17 cellular contexts compared by ENCODE assay signal in genomic region chr15:80773792-80774352, GRCh38. TPM values are rescaled to one million over a fixed set of nuclear protein-coding genes. Genes with fewer than 3 reads are reported as not detected.
DNase-seq lines count a peak whose midpoint lies in the region; ATAC-seq and TF ChIP-seq lines count a peak whose summit lies in the region.
"Had no signal": no experiment of that assay in that cellular context is flagged by ENCODE, and none has a peak within 500 bp of the region (broad histone marks: within the 10 kb centered on the region; RNA-seq: fewer than 3 reads in every experiment).

No MANE protein-coding gene starts in this region.

- no peaks in the 10 kb centered on the region for H3K27me3 ChIP-seq in RWPE2 (ENCODE audit: insufficient read depth, poor library complexity, severe bottlenecking)

- no peak overlapping the region for H3K4me3 ChIP-seq in HEK293 (ENCODE audit: low read depth, low read length)
- no peak overlapping the region for H3K4me3 ChIP-seq in RWPE2 (ENCODE audit: severe bottlenecking)
- H3K4me3 ChIP-seq: BLaER1, GM23338 had no signal

- no peaks in the 10 kb centered on the region for H3K27me3 Mint-ChIP-seq in osteocyte (ENCODE audit: unreplicated experiment)

- no peak overlapping the region for H3K4me3 Mint-ChIP-seq in osteocyte (ENCODE audit: unreplicated experiment)
- H3K4me3 Mint-ChIP-seq: CD14-positive monocyte; CD4-positive, alpha-beta memory T cell; GM23338; IgD-negative memory B cell had no signal

- no peak for TF ChIP-seq CTCF in HEK293 (tag by site-specific recombination; IDR thresholded peaks at IDR 0.05)
- no peak for TF ChIP-seq CTCF in RWPE2 (IDR thresholded peaks at IDR 0.05; ENCODE audit: poor library complexity, severe bottlenecking)
- no peak for TF ChIP-seq CTCF in osteocyte (IDR thresholded peaks at IDR 0.05)

- CTCF ChIA-PET in HEK293 (lab: Yijun Ruan, JAX), result interaction anchor here (0.5 to 3.9 kb wide), 8 partner anchors 95 to 1356 kb away, joined by 3 to 13 read pairs (median 3); no protein-coding TSS in a partner anchor

- POLR2A ChIA-PET in HEK293 (lab: Yijun Ruan, JAX), result no interaction called here

- DNase-seq in RWPE2 (ENCODE audit: low spot score) (peak; percentile 2), fibroblast of peridontal ligament (ENCODE audit: extremely low read depth) (peak; percentile 51), osteocyte (ENCODE audit: extremely low spot score, unreplicated experiment) (peak; percentile 4), NOMO-1 (lab: John Stamatoyannopoulos, UW; ENCODE audit: unreplicated experiment in 2 of 2) (no peak), MV-4-11 (lab: John Stamatoyannopoulos, UW) (no peak)
- DNase-seq in stimulated activated CD4-positive, alpha-beta T cell treated with anti-CD3 and anti-CD28 coated beads, Interleukin-4, amount 100 ng/mL, for 24 hours, result no peak
- DNase-seq: 8988T; CD4-positive, alpha-beta memory T cell; DMS153; GDM1; HCEC 1CT had no signal

- H3K9me3 Mint-ChIP-seq in osteocyte (ENCODE audit: unreplicated experiment), result peaks cover under 1% of the 10 kb centered on the region
- H3K9me3 Mint-ChIP-seq: CD4-positive, alpha-beta memory T cell; GM23338; IgD-negative memory B cell had no signal

- H3K4me1 ChIP-seq in HEK293 (ENCODE audit: control insufficient read depth, insufficient read depth, low read length) (peaks cover 18% of the 10 kb centered on the region), RWPE2 (ENCODE audit: insufficient read depth, poor library complexity, severe bottlenecking) (peaks cover 22% of the 10 kb centered on the region)
- H3K4me1 ChIP-seq: BLaER1 had no signal

- ATAC-seq in RWPE2 (ENCODE audit: low read depth), result no peak
- ATAC-seq: GM23338 had no signal

- H3K4me1 Mint-ChIP-seq in osteocyte (ENCODE audit: unreplicated experiment), result peaks cover 46% of the 10 kb centered on the region
- H3K4me1 Mint-ChIP-seq: IgD-negative memory B cell had no signal

- peak overlapping the region; percentile 0 for H3K27ac Mint-ChIP-seq in osteocyte (ENCODE audit: unreplicated experiment)
- H3K27ac Mint-ChIP-seq: CD14-positive monocyte; CD4-positive, alpha-beta memory T cell; GM23338; IgD-negative memory B cell had no signal

- H3K36me3 ChIP-seq in HEK293 (ENCODE audit: control insufficient read depth in 2 of 2, insufficient read depth in 1 of 2, low read length in 2 of 2), result no peaks in the 10 kb centered on the region
- no peaks in the 10 kb centered on the region for H3K36me3 ChIP-seq in RWPE2 (ENCODE audit: low read depth)
- H3K36me3 ChIP-seq: BLaER1 had no signal

- H3K9me3 ChIP-seq in HEK293 (ENCODE audit: control insufficient read depth, insufficient read depth, low read depth, low read length) (no peaks in the 10 kb centered on the region), RWPE2 (ENCODE audit: severe bottlenecking) (peaks cover 3% of the 10 kb centered on the region)

- no peaks in the 10 kb centered on the region for H3K36me3 Mint-ChIP-seq in osteocyte (ENCODE audit: unreplicated experiment)
- H3K36me3 Mint-ChIP-seq: CD4-positive, alpha-beta memory T cell; IgD-negative memory B cell had no signal

- no peak overlapping the region for H3K27ac ChIP-seq in HEK293 (ENCODE audit: extremely low read depth, low read depth, low read length)
- H3K27ac ChIP-seq in RWPE2 (ENCODE audit: poor library complexity, severe bottlenecking), result no peak overlapping the region
- H3K27ac ChIP-seq: BLaER1 had no signal

TF ChIP-seq in HEK293, 187 proteins besides CTCF, POLR2A, EP300 and RAD21 (continues in another document):
- no peak for TF ChIP-seq ZSCAN30 (tag by site-specific recombination; IDR thresholded peaks at IDR 0.05)
- 0 out of 2 replicates have a peak, but pooled peaks have one; percentile 48 for TF ChIP-seq KLF17 (tag by site-specific recombination; IDR thresholded peaks at IDR 0.05)
- 0 out of 2 replicates have a peak, but pooled peaks have one; percentile 32 for TF ChIP-seq ZNF561 (tag by site-specific recombination; IDR thresholded peaks at IDR 0.05; ENCODE audit: borderline replicate concordance)
- TF ChIP-seq WT1 (tag by site-specific recombination; IDR thresholded peaks at IDR 0.05), result peak; percentile 90
- TF ChIP-seq ZNF433 (tag by site-specific recombination; IDR thresholded peaks at IDR 0.05; ENCODE audit: low read depth), result no peak
- TF ChIP-seq IKZF3 (tag by site-specific recombination; IDR thresholded peaks at IDR 0.05), result peak; percentile 84
- TF ChIP-seq PRDM2 (tag by site-specific recombination; IDR thresholded peaks at IDR 0.05; ENCODE audit: borderline replicate concordance), result no peak
- TF ChIP-seq ZNF600 (tag by site-specific recombination; IDR thresholded peaks at IDR 0.05), result peak; percentile 58
- TF ChIP-seq GLIS1 (tag by site-specific recombination; IDR thresholded peaks at IDR 0.05), result peak; percentile 41; the same call in 1 of the 2 replicates
- TF ChIP-seq ZNF302 (tag by site-specific recombination; IDR thresholded peaks at IDR 0.05; ENCODE audit: low read depth), result no peak
- TF ChIP-seq OVOL3 (tag by site-specific recombination; IDR thresholded peaks at IDR 0.05), result no peak
- peak; percentile 21; the same call in 1 of the 2 replicates for TF ChIP-seq ZIC2 (tag by site-specific recombination; IDR thresholded peaks at IDR 0.05)
- TF ChIP-seq, protein P1, sequence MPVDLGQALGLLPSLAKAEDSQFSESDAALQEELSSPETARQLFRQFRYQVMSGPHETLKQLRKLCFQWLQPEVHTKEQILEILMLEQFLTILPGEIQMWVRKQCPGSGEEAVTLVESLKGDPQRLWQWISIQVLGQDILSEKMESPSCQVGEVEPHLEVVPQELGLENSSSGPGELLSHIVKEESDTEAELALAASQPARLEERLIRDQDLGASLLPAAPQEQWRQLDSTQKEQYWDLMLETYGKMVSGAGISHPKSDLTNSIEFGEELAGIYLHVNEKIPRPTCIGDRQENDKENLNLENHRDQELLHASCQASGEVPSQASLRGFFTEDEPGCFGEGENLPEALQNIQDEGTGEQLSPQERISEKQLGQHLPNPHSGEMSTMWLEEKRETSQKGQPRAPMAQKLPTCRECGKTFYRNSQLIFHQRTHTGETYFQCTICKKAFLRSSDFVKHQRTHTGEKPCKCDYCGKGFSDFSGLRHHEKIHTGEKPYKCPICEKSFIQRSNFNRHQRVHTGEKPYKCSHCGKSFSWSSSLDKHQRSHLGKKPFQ (tag by site-specific recombination; IDR thresholded peaks at IDR 0.05), result 0 out of 2 replicates have a peak, but pooled peaks have one; percentile 14
- TF ChIP-seq OSR2 (tag by site-specific recombination; IDR thresholded peaks at IDR 0.05), result 0 out of 2 replicates have a peak, but pooled peaks have one; percentile 7

RNA-seq across cellular contexts. Expression of gene CEMIP, which starts 5.3 kb away (rescaled TPM):
- 445 and 457 TPM in 2 replicates for total RNA-seq in osteocyte
- total RNA-seq: A673 had no signal

Comparison
In these comparisons a context has a peak if more than half of its experiments do, and no peak if none do; other contexts are left out.
1. DNase-seq: peak in RWPE2 (single experiment), fibroblast of peridontal ligament (single experiment) and osteocyte (single experiment); none in stimulated activated CD4-positive, alpha-beta T cell treated with anti-CD3 and anti-CD28 coated beads, Interleukin-4, amount 100 ng/mL, for 24 hours (single experiment), NOMO-1 (0 of 2) and MV-4-11 (single experiment).